1 cellular context compared by ENCODE assay signal in genomic region chr10:92847185-92847864, GRCh38.
TF ChIP-seq lines count a peak whose summit lies in the region.

No MANE protein-coding gene starts in this region.

TF ChIP-seq in K562, 482 proteins besides CTCF, POLR2A, EP300 and RAD21 (continued from another document):
- TF ChIP-seq, protein P1, sequence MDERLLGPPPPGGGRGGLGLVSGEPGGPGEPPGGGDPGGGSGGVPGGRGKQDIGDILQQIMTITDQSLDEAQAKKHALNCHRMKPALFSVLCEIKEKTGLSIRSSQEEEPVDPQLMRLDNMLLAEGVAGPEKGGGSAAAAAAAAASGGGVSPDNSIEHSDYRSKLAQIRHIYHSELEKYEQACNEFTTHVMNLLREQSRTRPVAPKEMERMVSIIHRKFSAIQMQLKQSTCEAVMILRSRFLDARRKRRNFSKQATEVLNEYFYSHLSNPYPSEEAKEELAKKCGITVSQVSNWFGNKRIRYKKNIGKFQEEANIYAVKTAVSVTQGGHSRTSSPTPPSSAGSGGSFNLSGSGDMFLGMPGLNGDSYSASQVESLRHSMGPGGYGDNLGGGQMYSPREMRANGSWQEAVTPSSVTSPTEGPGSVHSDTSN (CRISPR knock-in tag; IDR thresholded peaks at IDR 0.05; ENCODE audit: low read depth), result no peak
- TF ChIP-seq, protein P1 (tag; conservative IDR thresholded peaks at IDR 0.05; ENCODE audit: low read depth), result peak; percentile 68
- TF ChIP-seq, protein P2, sequence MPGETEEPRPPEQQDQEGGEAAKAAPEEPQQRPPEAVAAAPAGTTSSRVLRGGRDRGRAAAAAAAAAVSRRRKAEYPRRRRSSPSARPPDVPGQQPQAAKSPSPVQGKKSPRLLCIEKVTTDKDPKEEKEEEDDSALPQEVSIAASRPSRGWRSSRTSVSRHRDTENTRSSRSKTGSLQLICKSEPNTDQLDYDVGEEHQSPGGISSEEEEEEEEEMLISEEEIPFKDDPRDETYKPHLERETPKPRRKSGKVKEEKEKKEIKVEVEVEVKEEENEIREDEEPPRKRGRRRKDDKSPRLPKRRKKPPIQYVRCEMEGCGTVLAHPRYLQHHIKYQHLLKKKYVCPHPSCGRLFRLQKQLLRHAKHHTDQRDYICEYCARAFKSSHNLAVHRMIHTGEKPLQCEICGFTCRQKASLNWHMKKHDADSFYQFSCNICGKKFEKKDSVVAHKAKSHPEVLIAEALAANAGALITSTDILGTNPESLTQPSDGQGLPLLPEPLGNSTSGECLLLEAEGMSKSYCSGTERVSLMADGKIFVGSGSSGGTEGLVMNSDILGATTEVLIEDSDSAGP (CRISPR knock-in tag; IDR thresholded peaks at IDR 0.05), result no peak
- TF ChIP-seq TRIM24 (IDR thresholded peaks at IDR 0.05), result peak in 1 of 2 experiments; percentile 21; a peak in 1 of 4 replicates
- TF ChIP-seq ZNF384 (IDR thresholded peaks at IDR 0.05; ENCODE audit: low read depth, low read length), result peak; percentile 33; the same call in 1 of the 2 replicates
- TF ChIP-seq MEF2D (tag; conservative IDR thresholded peaks at IDR 0.05; ENCODE audit: low read depth), result no peak
- TF ChIP-seq, protein P3, sequence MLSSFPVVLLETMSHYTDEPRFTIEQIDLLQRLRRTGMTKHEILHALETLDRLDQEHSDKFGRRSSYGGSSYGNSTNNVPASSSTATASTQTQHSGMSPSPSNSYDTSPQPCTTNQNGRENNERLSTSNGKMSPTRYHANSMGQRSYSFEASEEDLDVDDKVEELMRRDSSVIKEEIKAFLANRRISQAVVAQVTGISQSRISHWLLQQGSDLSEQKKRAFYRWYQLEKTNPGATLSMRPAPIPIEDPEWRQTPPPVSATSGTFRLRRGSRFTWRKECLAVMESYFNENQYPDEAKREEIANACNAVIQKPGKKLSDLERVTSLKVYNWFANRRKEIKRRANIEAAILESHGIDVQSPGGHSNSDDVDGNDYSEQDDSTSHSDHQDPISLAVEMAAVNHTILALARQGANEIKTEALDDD (IDR thresholded peaks at IDR 0.05), result peak; percentile 68
- TF ChIP-seq PKNOX1 (IDR thresholded peaks at IDR 0.05), result 0 out of 2 replicates have a peak, but pooled peaks have one; percentile 22
- TF ChIP-seq CEBPG (CRISPR knock-in tag; IDR thresholded peaks at IDR 0.05), result peak; percentile 92
- TF ChIP-seq CEBPG (tag; conservative IDR thresholded peaks at IDR 0.05 in 1 of 2, IDR thresholded peaks at IDR 0.05 in 1 of 2), result peak; percentile 97 to 100
- TF ChIP-seq SMARCA4 (IDR thresholded peaks at IDR 0.05), result peak; percentile 9; the same call in 1 of the 2 replicates
- TF ChIP-seq, protein P4, sequence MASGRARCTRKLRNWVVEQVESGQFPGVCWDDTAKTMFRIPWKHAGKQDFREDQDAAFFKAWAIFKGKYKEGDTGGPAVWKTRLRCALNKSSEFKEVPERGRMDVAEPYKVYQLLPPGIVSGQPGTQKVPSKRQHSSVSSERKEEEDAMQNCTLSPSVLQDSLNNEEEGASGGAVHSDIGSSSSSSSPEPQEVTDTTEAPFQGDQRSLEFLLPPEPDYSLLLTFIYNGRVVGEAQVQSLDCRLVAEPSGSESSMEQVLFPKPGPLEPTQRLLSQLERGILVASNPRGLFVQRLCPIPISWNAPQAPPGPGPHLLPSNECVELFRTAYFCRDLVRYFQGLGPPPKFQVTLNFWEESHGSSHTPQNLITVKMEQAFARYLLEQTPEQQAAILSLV (tag; IDR thresholded peaks at IDR 0.05), result peak; percentile 86
